8 cellular contexts compared by ENCODE assay signal in genomic region chr18:48777026-48777736, GRCh38.
DNase-seq lines count a peak whose midpoint lies in the region; TF ChIP-seq lines count a peak whose summit lies in the region.

No MANE protein-coding gene starts in this region.

- H3K4me3 ChIP-seq in H7 (ENCODE audit: insufficient read depth, low read depth, low read length) (no peak overlapping the region), osteoblast (ENCODE audit: insufficient read depth, low read length) (no peak overlapping the region), tibial artery (no peak overlapping the region)

- no peaks in the 10 kb centered on the region for H3K36me3 ChIP-seq in H7 (replicated peaks; ENCODE audit: control insufficient read depth, insufficient read depth, low read length)
- H3K36me3 ChIP-seq in osteoblast (ENCODE audit: insufficient read depth, low read length): peaks cover 14% of the 10 kb centered on the region
- peaks cover 0 to 34% (median 11%) of the 10 kb centered on the region in 3 donors for H3K36me3 ChIP-seq in tibial artery

- peaks cover 47% of the 10 kb centered on the region for H3K4me1 ChIP-seq in osteoblast (ENCODE audit: insufficient read depth, low read length)
- H3K4me1 ChIP-seq in tibial artery: peaks cover 14 to 63% (median 51%) of the 10 kb centered on the region in 4 donors

- TF ChIP-seq CTCF in osteoblast (IDR thresholded peaks at IDR 0.05; ENCODE audit: extremely low read depth, low read depth, low read length) (peak; percentile 77), tibial artery (IDR thresholded peaks at IDR 0.05) (peak; percentile 83 to 89)

- peaks cover 13% of the 10 kb centered on the region for H3K79me2 ChIP-seq in osteoblast (ENCODE audit: insufficient read depth, low read length)

- intact Hi-C loops in tibial artery (cut with DNase I; ENCODE audit: low total_unique reads): loop anchor here (10.0 kb wide), 3 partner anchors 268 to 638 kb away; no protein-coding TSS in a partner anchor

- H3K27me3 ChIP-seq in H7 (ENCODE audit: control insufficient read depth, insufficient read depth, low read length) (no peaks in the 10 kb centered on the region), osteoblast (ENCODE audit: insufficient read depth, low read length) (no peaks in the 10 kb centered on the region), tibial artery (no peaks in the 10 kb centered on the region)

- no peaks in the 10 kb centered on the region for H4K20me1 ChIP-seq in osteoblast (ENCODE audit: insufficient read depth, low read length)

- peak; percentile 69 for DNase-seq in NCI-H146 (lab: John Stamatoyannopoulos, UW)
- no peak for DNase-seq in NCI-H146 treated with DMSO at 0.1 percent for 48 hours (lab: John Stamatoyannopoulos, UW; ENCODE audit: unreplicated experiment)
- DNase-seq in H7: peak; percentile 97
- peak; percentile 34 for DNase-seq in NCI-H748 treated with DMSO at 0.1 percent for 48 hours (lab: John Stamatoyannopoulos, UW)
- peak; percentile 55 for DNase-seq in activated T-cell treated with anti-CD3 and anti-CD28 coated beads for 4 hours
- DNase-seq in fibroblast of gingiva (ENCODE audit: low read depth): peak; percentile 9
- peak; percentile 98 for DNase-seq in osteoblast (ENCODE audit: insufficient read length, low spot score, missing footprints)
- DNase-seq in tibial artery: peak in 1 of 2 donors; percentile 82

- no peak overlapping the region for H3K4me2 ChIP-seq in osteoblast (ENCODE audit: insufficient read depth, low read length)

- H3K27ac ChIP-seq in osteoblast (ENCODE audit: low read depth, low read length) (peak overlapping the region; percentile 42), tibial artery (peak overlapping the region; percentile 81 to 92)

- no peak overlapping the region for H2AFZ ChIP-seq in osteoblast (ENCODE audit: low read length)

- H3K9me3 ChIP-seq in osteoblast (ENCODE audit: low read depth, low read length): no peaks in the 10 kb centered on the region
- H3K9me3 ChIP-seq in tibial artery: no peaks in the 10 kb centered on the region
